Comparison of ENCODE assay signal across 1 cellular context in the genomic region with DNA sequence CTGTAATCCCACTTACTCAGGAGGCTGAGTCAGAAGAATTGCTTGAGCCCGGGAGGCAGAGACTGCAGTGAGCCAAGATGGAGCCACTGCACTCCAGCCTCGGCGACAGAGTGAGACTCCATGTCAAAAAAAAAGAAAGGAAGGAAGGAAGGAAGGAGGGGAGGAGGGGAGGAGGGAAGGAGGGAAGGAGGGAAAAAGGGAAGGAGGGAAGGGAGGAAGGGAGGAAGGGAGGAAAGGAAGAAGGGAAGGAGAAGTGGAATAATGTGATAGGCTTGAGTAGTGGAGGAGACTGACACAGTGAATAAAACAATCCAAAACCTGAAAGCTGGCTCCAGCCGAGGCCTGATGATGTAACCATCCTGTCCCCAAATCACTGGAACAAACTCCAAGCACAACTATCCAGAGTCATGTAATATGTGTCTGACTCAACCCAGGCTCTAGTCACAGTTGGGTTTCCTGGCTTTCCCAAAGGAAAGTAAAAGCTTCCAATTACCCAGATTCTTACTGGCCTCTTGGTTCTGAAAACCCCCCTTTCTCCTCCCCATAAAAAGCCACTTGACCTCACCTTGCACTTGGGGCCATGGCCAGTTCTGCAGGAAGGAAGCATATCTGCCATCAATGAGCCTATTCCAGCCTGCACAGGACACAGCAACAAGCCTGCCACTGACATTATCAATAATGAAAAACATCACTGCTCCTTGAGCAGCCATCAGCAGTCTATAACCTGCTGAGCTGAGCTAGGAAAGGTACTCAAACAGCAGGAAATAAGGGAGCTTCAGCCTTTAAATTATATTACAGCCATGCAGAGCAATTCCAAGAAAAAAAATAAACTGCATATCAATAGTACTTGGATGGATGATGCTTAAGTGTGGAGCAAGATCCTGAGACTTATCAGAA.
TF ChIP-seq lines count a peak whose summit lies in the region.

No MANE protein-coding gene starts in this region.

TF ChIP-seq in HEK293, 187 proteins besides CTCF, POLR2A, EP300 and RAD21 (continued from another document):
- TF ChIP-seq, protein P1, sequence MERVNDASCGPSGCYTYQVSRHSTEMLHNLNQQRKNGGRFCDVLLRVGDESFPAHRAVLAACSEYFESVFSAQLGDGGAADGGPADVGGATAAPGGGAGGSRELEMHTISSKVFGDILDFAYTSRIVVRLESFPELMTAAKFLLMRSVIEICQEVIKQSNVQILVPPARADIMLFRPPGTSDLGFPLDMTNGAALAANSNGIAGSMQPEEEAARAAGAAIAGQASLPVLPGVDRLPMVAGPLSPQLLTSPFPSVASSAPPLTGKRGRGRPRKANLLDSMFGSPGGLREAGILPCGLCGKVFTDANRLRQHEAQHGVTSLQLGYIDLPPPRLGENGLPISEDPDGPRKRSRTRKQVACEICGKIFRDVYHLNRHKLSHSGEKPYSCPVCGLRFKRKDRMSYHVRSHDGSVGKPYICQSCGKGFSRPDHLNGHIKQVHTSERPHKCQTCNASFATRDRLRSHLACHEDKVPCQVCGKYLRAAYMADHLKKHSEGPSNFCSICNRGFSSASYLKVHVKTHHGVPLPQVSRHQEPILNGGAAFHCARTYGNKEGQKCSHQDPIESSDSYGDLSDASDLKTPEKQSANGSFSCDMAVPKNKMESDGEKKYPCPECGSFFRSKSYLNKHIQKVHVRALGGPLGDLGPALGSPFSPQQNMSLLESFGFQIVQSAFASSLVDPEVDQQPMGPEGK (tag by site-specific recombination; IDR thresholded peaks at IDR 0.05): no peak
- TF ChIP-seq ZNF366 (tag by site-specific recombination; conservative IDR thresholded peaks at IDR 0.05) (peak; percentile 99), ZNF660 (tag by site-specific recombination; IDR thresholded peaks at IDR 0.05) (peak; percentile 79), ZNF175 (tag by site-specific recombination; IDR thresholded peaks at IDR 0.05) (no peak), ZBTB21 (tag by site-specific recombination; IDR thresholded peaks at IDR 0.05) (peak; percentile 75), ZFP69B (tag by site-specific recombination; IDR thresholded peaks at IDR 0.05) (peak; percentile 63; the same call in 1 of the 2 replicates), ZIC2 (tag by site-specific recombination; IDR thresholded peaks at IDR 0.05) (peak; percentile 45; the same call in 1 of the 2 replicates), ZNF629 (tag by site-specific recombination; IDR thresholded peaks at IDR 0.05) (peak; percentile 83), ZNF558 (tag by site-specific recombination; IDR thresholded peaks at IDR 0.05) (0 out of 2 replicates have a peak, but pooled peaks have one; percentile 44), ZNF600 (tag by site-specific recombination; IDR thresholded peaks at IDR 0.05) (peak; percentile 75), PRDM1 (tag by site-specific recombination; IDR thresholded peaks at IDR 0.05) (peak; percentile 49; the same call in 1 of the 2 replicates), ZEB2 (tag by site-specific recombination; IDR thresholded peaks at IDR 0.05) (peak; percentile 47; the same call in 1 of the 2 replicates), GLI4 (tag by site-specific recombination; IDR thresholded peaks at IDR 0.05) (peak; percentile 64; the same call in 1 of the 2 replicates)
- TF ChIP-seq, protein P2, sequence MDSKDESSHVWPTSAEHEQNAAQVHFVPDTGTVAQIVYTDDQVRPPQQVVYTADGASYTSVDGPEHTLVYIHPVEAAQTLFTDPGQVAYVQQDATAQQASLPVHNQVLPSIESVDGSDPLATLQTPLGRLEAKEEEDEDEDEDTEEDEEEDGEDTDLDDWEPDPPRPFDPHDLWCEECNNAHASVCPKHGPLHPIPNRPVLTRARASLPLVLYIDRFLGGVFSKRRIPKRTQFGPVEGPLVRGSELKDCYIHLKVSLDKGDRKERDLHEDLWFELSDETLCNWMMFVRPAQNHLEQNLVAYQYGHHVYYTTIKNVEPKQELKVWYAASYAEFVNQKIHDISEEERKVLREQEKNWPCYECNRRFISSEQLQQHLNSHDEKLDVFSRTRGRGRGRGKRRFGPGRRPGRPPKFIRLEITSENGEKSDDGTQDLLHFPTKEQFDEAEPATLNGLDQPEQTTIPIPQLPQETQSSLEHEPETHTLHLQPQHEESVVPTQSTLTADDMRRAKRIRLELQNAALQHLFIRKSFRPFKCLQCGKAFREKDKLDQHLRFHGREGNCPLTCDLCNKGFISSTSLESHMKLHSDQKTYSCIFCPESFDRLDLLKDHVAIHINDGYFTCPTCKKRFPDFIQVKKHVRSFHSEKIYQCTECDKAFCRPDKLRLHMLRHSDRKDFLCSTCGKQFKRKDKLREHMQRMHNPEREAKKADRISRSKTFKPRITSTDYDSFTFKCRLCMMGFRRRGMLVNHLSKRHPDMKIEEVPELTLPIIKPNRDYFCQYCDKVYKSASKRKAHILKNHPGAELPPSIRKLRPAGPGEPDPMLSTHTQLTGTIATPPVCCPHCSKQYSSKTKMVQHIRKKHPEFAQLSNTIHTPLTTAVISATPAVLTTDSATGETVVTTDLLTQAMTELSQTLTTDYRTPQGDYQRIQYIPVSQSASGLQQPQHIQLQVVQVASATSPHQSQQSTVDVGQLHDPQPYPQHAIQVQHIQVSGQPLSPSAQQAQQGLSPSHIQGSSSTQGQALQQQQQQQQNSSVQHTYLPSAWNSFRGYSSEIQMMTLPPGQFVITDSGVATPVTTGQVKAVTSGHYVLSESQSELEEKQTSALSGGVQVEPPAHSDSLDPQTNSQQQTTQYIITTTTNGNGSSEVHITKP (tag by site-specific recombination; IDR thresholded peaks at IDR 0.05): peak; percentile 58
- TF ChIP-seq, protein P3, sequence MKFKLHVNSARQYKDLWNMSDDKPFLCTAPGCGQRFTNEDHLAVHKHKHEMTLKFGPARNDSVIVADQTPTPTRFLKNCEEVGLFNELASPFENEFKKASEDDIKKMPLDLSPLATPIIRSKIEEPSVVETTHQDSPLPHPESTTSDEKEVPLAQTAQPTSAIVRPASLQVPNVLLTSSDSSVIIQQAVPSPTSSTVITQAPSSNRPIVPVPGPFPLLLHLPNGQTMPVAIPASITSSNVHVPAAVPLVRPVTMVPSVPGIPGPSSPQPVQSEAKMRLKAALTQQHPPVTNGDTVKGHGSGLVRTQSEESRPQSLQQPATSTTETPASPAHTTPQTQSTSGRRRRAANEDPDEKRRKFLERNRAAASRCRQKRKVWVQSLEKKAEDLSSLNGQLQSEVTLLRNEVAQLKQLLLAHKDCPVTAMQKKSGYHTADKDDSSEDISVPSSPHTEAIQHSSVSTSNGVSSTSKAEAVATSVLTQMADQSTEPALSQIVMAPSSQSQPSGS (tag by site-specific recombination; IDR thresholded peaks at IDR 0.05; ENCODE audit: low read depth): peak; percentile 68
- TF ChIP-seq, protein P4, sequence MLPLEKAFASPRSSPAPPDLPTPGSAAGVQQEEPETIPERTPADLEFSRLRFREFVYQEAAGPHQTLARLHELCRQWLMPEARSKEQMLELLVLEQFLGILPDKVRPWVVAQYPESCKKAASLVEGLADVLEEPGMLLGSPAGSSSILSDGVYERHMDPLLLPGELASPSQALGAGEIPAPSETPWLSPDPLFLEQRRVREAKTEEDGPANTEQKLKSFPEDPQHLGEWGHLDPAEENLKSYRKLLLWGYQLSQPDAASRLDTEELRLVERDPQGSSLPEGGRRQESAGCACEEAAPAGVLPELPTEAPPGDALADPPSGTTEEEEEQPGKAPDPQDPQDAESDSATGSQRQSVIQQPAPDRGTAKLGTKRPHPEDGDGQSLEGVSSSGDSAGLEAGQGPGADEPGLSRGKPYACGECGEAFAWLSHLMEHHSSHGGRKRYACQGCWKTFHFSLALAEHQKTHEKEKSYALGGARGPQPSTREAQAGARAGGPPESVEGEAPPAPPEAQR (tag by site-specific recombination; IDR thresholded peaks at IDR 0.05): no peak
- TF ChIP-seq, protein P5, sequence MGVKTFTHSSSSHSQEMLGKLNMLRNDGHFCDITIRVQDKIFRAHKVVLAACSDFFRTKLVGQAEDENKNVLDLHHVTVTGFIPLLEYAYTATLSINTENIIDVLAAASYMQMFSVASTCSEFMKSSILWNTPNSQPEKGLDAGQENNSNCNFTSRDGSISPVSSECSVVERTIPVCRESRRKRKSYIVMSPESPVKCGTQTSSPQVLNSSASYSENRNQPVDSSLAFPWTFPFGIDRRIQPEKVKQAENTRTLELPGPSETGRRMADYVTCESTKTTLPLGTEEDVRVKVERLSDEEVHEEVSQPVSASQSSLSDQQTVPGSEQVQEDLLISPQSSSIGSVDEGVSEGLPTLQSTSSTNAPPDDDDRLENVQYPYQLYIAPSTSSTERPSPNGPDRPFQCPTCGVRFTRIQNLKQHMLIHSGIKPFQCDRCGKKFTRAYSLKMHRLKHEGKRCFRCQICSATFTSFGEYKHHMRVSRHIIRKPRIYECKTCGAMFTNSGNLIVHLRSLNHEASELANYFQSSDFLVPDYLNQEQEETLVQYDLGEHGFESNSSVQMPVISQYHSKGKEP (tag by site-specific recombination; IDR thresholded peaks at IDR 0.05): no peak
- TF ChIP-seq, protein P6, sequence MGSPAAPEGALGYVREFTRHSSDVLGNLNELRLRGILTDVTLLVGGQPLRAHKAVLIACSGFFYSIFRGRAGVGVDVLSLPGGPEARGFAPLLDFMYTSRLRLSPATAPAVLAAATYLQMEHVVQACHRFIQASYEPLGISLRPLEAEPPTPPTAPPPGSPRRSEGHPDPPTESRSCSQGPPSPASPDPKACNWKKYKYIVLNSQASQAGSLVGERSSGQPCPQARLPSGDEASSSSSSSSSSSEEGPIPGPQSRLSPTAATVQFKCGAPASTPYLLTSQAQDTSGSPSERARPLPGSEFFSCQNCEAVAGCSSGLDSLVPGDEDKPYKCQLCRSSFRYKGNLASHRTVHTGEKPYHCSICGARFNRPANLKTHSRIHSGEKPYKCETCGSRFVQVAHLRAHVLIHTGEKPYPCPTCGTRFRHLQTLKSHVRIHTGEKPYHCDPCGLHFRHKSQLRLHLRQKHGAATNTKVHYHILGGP (tag by site-specific recombination; IDR thresholded peaks at IDR 0.05): no peak
